Comparison of ENCODE assay signal across 19 cellular contexts in genomic region chrX:9765072-9765736, GRCh38. TPM values are rescaled to one million over a fixed set of nuclear protein-coding genes. Genes with fewer than 3 reads are reported as not detected.
DNase-seq lines count a peak whose midpoint lies in the region; ATAC-seq, FAIRE-seq and TF ChIP-seq lines count a peak whose summit lies in the region.
"Had no signal": no experiment of that assay in that cellular context is flagged by ENCODE, and none has a peak within 500 bp of the region (broad histone marks: within the 10 kb centered on the region; RNA-seq: fewer than 3 reads in every experiment).

No MANE protein-coding gene starts in this region.

- H4K20me1 ChIP-seq in GM12878 (ENCODE audit: control insufficient read depth, insufficient read depth) = no peaks in the 10 kb centered on the region

- H3K27me3 ChIP-seq in GM12878 (replicated peaks in 1 of 2; ENCODE audit: control insufficient read depth in 2 of 2, insufficient read depth in 2 of 2, low read length in 1 of 2) (no peaks in the 10 kb centered on the region; a peak in 1 of 4 replicates), gastroesophageal sphincter (peaks cover 14% of the 10 kb centered on the region), mesendoderm (ENCODE audit: insufficient read depth, low read length, poor library complexity) (no peaks in the 10 kb centered on the region)
- H3K27me3 ChIP-seq: SJSA1, thyroid gland had no signal

- no peak overlapping the region for H4K8ac ChIP-seq in mesendoderm (ENCODE audit: low read depth, low read length)

- WGBS in GM12878 (ENCODE audit: insufficient coverage, insufficient replicate concordance, low lambda C conversion rate, missing lambda C conversion rate) = 43% methylated on average over 64 of the region's 67 CpGs
- 44% methylated on average over 8 of the region's 67 CpGs; no CpG with 5 or more reads in 1 of the 2 donors for WGBS in gastroesophageal sphincter (ENCODE audit: low coverage in 1 of 2), 2 donors
- no CpG with 5 or more reads among the region's 67 CpGs for WGBS in mesendoderm (ENCODE audit: extremely low coverage, insufficient coverage, low lambda C conversion rate)

- H3K4me1 Mint-ChIP-seq in type B pancreatic cell (ENCODE audit: unreplicated experiment) = no peaks in the 10 kb centered on the region

- no peak for TF ChIP-seq POLR2A in GM12878 (IDR thresholded peaks at IDR 0.05; ENCODE audit: low read depth, low read length)
- no peak for TF ChIP-seq POLR2A in gastroesophageal sphincter (IDR thresholded peaks at IDR 0.05)

- H3K4me2 ChIP-seq in GM12878 (ENCODE audit: control insufficient read depth, insufficient read depth) = no peak overlapping the region
- H3K4me2 ChIP-seq in mesendoderm (ENCODE audit: low read length) = peak overlapping the region; percentile 25

- TF ChIP-seq RAD21 in GM12878 (IDR thresholded peaks at IDR 0.05; ENCODE audit: insufficient read depth, low read depth, low read length) = no peak

- SMC1A ChIA-PET in GM12878 (lab: Charles Lee; ENCODE audit: uncharacterized antibody, unreplicated experiment) = no interaction called here

- POLR2A ChIA-PET in GM12878 (lab: Charles Lee) = no interaction called here

- H2BK5ac ChIP-seq in mesendoderm (ENCODE audit: low read length) = no peak overlapping the region

- TF ChIP-seq CTCF in GM12878 (IDR thresholded peaks at IDR 0.05 in 2 of 3, conservative IDR thresholded peaks at IDR 0.05 in 1 of 3; ENCODE audit: control insufficient read depth in 2 of 3, extremely low read depth in 1 of 3, insufficient read depth in 1 of 3, low read depth in 3 of 3, low read length in 3 of 3) = no peak
- TF ChIP-seq CTCF in gastroesophageal sphincter (IDR thresholded peaks at IDR 0.05) = no peak
- TF ChIP-seq CTCF in type B pancreatic cell (conservative IDR thresholded peaks at IDR 0.05) = no peak

- no peaks in the 10 kb centered on the region for H3K9me3 Mint-ChIP-seq in type B pancreatic cell
- H3K9me3 Mint-ChIP-seq: activated T-helper 2 cell treated with anti-CD3 and anti-CD28 coated beads, Interferon-gamma antibody, Interleukin-2, Interleukin-4, amounts not matched to agents 10 μg/mL and 5 μg/mL and 100 μg/mL, durations not matched to agents 14 hours and 24 hours and 36 hours had no signal

- ATAC-seq in GM12878 (peak; percentile 27; the same call in 1 of the 3 replicates), gastroesophageal sphincter (peak; percentile 28), HG03159 (IDR thresholded peaks at IDR 0.05; ENCODE audit: unreplicated experiment) (no peak), GM18511 (IDR thresholded peaks at IDR 0.05; ENCODE audit: unreplicated experiment) (no peak), HG03135 (IDR thresholded peaks at IDR 0.05; ENCODE audit: unreplicated experiment) (no peak)

- TF ChIP-seq EP300 in GM12878 (IDR thresholded peaks at IDR 0.05; ENCODE audit: borderline replicate concordance in 1 of 2, control insufficient read depth in 1 of 2, low read depth in 2 of 2, low read length in 2 of 2) = no peak
- TF ChIP-seq EP300 in gastroesophageal sphincter (IDR thresholded peaks at IDR 0.05) = no peak

- H2BK15ac ChIP-seq in mesendoderm (replicated peaks; ENCODE audit: low read depth) = no peak overlapping the region

- H3K9me3 ChIP-seq in GM12878 (replicated peaks; ENCODE audit: control insufficient read depth, insufficient read depth, low read length) (no peaks in the 10 kb centered on the region; the same call in 2 of the 3 replicates), gastroesophageal sphincter (no peaks in the 10 kb centered on the region)
- H3K9me3 ChIP-seq: left ventricle myocardium inferior, SJSA1, thyroid gland had no signal

- H4K5ac ChIP-seq in mesendoderm (ENCODE audit: low read length) = no peak overlapping the region

- no peak overlapping the region for H2BK120ac ChIP-seq in mesendoderm (ENCODE audit: low read depth, low read length)

- FAIRE-seq in GM12878 (lab: Jason Lieb, UNC) = no peak
- FAIRE-seq: G401.6 had no signal

- H3K4me3 ChIP-seq in GM12878 (no peak overlapping the region), gastroesophageal sphincter (no peak overlapping the region), mesendoderm (ENCODE audit: low read length) (peak overlapping the region; percentile 24)
- H3K4me3 ChIP-seq: left ventricle myocardium inferior, SJSA1, thyroid gland had no signal

- no peak overlapping the region for H3K9ac ChIP-seq in GM12878 (ENCODE audit: control insufficient read depth, insufficient read depth, low read length)
- H3K9ac ChIP-seq in mesendoderm (ENCODE audit: low read length) = peak overlapping the region; percentile 68

- no TSS peak for BruUV-seq in GM12878 (replicated peaks; lab: Mats Ljungman, UMichigan)

- intact Hi-C loops in GM12878 (cut with micrococcal nuclease; ENCODE audit: unreplicated experiment) = no loop called here

- H3K4ac ChIP-seq in mesendoderm (ENCODE audit: low read depth, low read length) = no peak overlapping the region

- H3K56ac ChIP-seq in mesendoderm (ENCODE audit: low read length) = peak overlapping the region; percentile 85

- RAD21 ChIA-PET in GM12878 (lab: Charles Lee; ENCODE audit: unreplicated experiment) = no interaction called here

- H3K4me3 Mint-ChIP-seq in type B pancreatic cell = peak overlapping the region; percentile 44

- H3K36me3 Mint-ChIP-seq in type B pancreatic cell = no peaks in the 10 kb centered on the region

- CTCF ChIA-PET in GM12878 (lab: Yijun Ruan, JAX) = no interaction called here

- H3K79me2 ChIP-seq in GM12878 (ENCODE audit: control insufficient read depth, insufficient read depth, low read length) = no peaks in the 10 kb centered on the region
- H3K79me2 ChIP-seq in mesendoderm (ENCODE audit: control insufficient read depth, insufficient read depth, low read length) = no peaks in the 10 kb centered on the region

- DNase-seq in GM12878 (ENCODE audit: low read depth, low spot score) = no peak
- peak; percentile 42 for DNase-seq in mesendoderm
- DNase-seq in type B pancreatic cell (ENCODE audit: extremely low spot score, unreplicated experiment) = no peak
- DNase-seq: amniotic stem cell, KG1, left ventricle myocardium inferior, NCI-H524 treated with DMSO at 0.1 percent for 48 hours had no signal

- no peak overlapping the region for H2AFZ ChIP-seq in GM12878 (ENCODE audit: control insufficient read depth, low read depth, low read length)

- H3K27ac ChIP-seq in GM12878 (ENCODE audit: control insufficient read depth, insufficient read depth) = no peak overlapping the region
- no peak overlapping the region for H3K27ac ChIP-seq in gastroesophageal sphincter
- H3K27ac ChIP-seq in mesendoderm (ENCODE audit: low read depth, low read length) = no peak overlapping the region
- H3K27ac ChIP-seq: HL-60, left ventricle myocardium inferior, SJSA1, thyroid gland had no signal

- no peaks in the 10 kb centered on the region for H3K79me1 ChIP-seq in mesendoderm (ENCODE audit: low read length)

- H3K23ac ChIP-seq in mesendoderm (ENCODE audit: low read length) = no peak overlapping the region

- H3K36me3 ChIP-seq in GM12878 (ENCODE audit: control insufficient read depth in 2 of 2, insufficient read depth in 2 of 2, low read length in 1 of 2) (no peaks in the 10 kb centered on the region), gastroesophageal sphincter (no peaks in the 10 kb centered on the region), mesendoderm (ENCODE audit: control insufficient read depth, insufficient read depth, low read length) (no peaks in the 10 kb centered on the region)
- H3K36me3 ChIP-seq: left ventricle myocardium inferior, SJSA1, thyroid gland had no signal

- H3K27ac Mint-ChIP-seq in type B pancreatic cell = no peak overlapping the region
- H3K27ac Mint-ChIP-seq: activated T-helper 2 cell treated with anti-CD3 and anti-CD28 coated beads, Interferon-gamma antibody, Interleukin-2, Interleukin-4, amounts not matched to agents 10 μg/mL and 5 μg/mL and 100 μg/mL, durations not matched to agents 14 hours and 24 hours and 36 hours had no signal

- peaks cover 6% of the 10 kb centered on the region for H3K27me3 Mint-ChIP-seq in type B pancreatic cell

- peak overlapping the region; percentile 2 for H3K18ac ChIP-seq in mesendoderm (ENCODE audit: low read length)

- H2AK5ac ChIP-seq in mesendoderm (ENCODE audit: low read length) = no peak overlapping the region

- in situ Hi-C loops in GM12878 (cut with MboI) = no loop called here

- H3K4me1 ChIP-seq in GM12878 (ENCODE audit: control insufficient read depth, insufficient read depth, low read length) = no peaks in the 10 kb centered on the region
- H3K4me1 ChIP-seq in gastroesophageal sphincter = no peaks in the 10 kb centered on the region
- no peaks in the 10 kb centered on the region for H3K4me1 ChIP-seq in mesendoderm (ENCODE audit: control insufficient read depth, low read depth, low read length)
- H3K4me1 ChIP-seq: SJSA1, thyroid gland had no signal

RNA-seq across cellular contexts. Expression of gene GPR143, which starts 0.4 kb away (rescaled TPM):
- total RNA-seq in GM12878 (2013; cell fraction: nucleolus; rRNA removed) = not detected in 2 replicates
- total RNA-seq in GM12878 (2014; rRNA removed) (0.11 and 0.16 TPM in 2 replicates), GM12878 (2014; rRNA removed; fragmentation: Illumina TruSeq; extraction: Trizol) (not detected in 2 replicates), GM12878 (2021) (not detected in 2 replicates), gastroesophageal sphincter (not detected), type B pancreatic cell (ENCODE audit: low replicate concordance) (4.7 TPM in 2 replicates)
- polyA plus RNA-seq in GM12878 (2011; ENCODE audit: low read depth) = not detected
- polyA plus RNA-seq in GM12878 (2011; rRNA removed) (0.14 and 0.19 TPM in 2 replicates), GM12878 (2014; fragmentation: Illumina TruSeq; extraction: Trizol) (not detected in 2 replicates), GM12878 (2014; fragmentation: Nextera tagmentation; extraction: Ambion mirVana) (under 1 TPM; 0.05 to 0.31 TPM), GM12878 (2014; rRNA removed) (0.15 and 0.36 TPM in 2 replicates), GM12878 (2016; fragmentation: Nextera tagmentation; extraction: Ambion mirVana) (not detected)
- 0.07 and 0.10 TPM in 2 replicates for polyA plus RNA-seq in GM12878 (2011; cell fraction: cytosol; rRNA removed)
- 0.10 and 0.20 TPM in 2 replicates for polyA plus RNA-seq in GM12878 (2011; cell fraction: nucleus; rRNA removed)
- polyA plus RNA-seq in GM12878 (2012) = not detected in 2 replicates
- polyA minus RNA-seq in GM12878 (2011; rRNA and poly(A)+ RNA removed) = not detected in 2 replicates
- not detected in 2 replicates for polyA minus RNA-seq in GM12878 (2011; cell fraction: cytosol; rRNA and poly(A)+ RNA removed)
- not detected in 2 replicates for polyA minus RNA-seq in GM12878 (2011; cell fraction: nucleus; rRNA and poly(A)+ RNA removed)
- 10.0 TPM for polyA plus RNA-seq in mesendoderm (2013, experiment 1 of 2)
- polyA plus RNA-seq in mesendoderm (2013, experiment 2 of 2) = 9.4 TPM
- total RNA-seq: activated T-helper 2 cell treated with anti-CD3 and anti-CD28 coated beads, Interferon-gamma antibody, Interleukin-2, Interleukin-4, amounts not matched to agents 10 μg/mL and 5 μg/mL and 100 μg/mL, durations not matched to agents 14 hours and 24 hours and 36 hours; chondrocyte; left ventricle myocardium inferior; myocyte; SJSA1; T-helper 2 cell treated with Interferon-gamma antibody and Interleukin-4, amounts not matched to agents 100 ng/mL and 5 ng/mL, for 36 hours had no signal

RNA-seq across cellular contexts. Expression of gene SHROOM2, which starts 21.0 kb away (rescaled TPM):
- not detected in 2 replicates for total RNA-seq in GM12878 (2013; cell fraction: nucleolus; rRNA removed)
- 0.05 and 0.06 TPM in 2 replicates for total RNA-seq in GM12878 (2014; rRNA removed)
- total RNA-seq in GM12878 (2014; rRNA removed; fragmentation: Illumina TruSeq; extraction: Trizol) = under 0.01 and 0.05 TPM in 2 replicates
- total RNA-seq in GM12878 (2021) = 0.15 and 0.27 TPM in 2 replicates
- polyA plus RNA-seq in GM12878 (2011; ENCODE audit: low read depth) = not detected
- 0.03 and 0.07 TPM in 2 replicates for polyA plus RNA-seq in GM12878 (2011; rRNA removed)
- 0.03 and 0.10 TPM in 2 replicates for polyA plus RNA-seq in GM12878 (2011; cell fraction: cytosol; rRNA removed)
- polyA plus RNA-seq in GM12878 (2011; cell fraction: nucleus; rRNA removed) = 0.03 and 0.07 TPM in 2 replicates
- polyA plus RNA-seq in GM12878 (2012) = 0.04 TPM in 1 of 2 replicates, not detected in the other
- polyA plus RNA-seq in GM12878 (2014; fragmentation: Illumina TruSeq; extraction: Trizol) = 0.12 and 0.24 TPM in 2 replicates
- not detected for polyA plus RNA-seq in GM12878 (2014; fragmentation: Nextera tagmentation; extraction: Ambion mirVana)
- polyA plus RNA-seq in GM12878 (2014; rRNA removed) = 0.08 and 0.09 TPM in 2 replicates
- under 1 TPM; 0.09 to 0.12 TPM for polyA plus RNA-seq in GM12878 (2016; fragmentation: Nextera tagmentation; extraction: Ambion mirVana)
- polyA minus RNA-seq in GM12878 (2011; rRNA and poly(A)+ RNA removed) = 0.07 and 0.10 TPM in 2 replicates
- not detected in 2 replicates for polyA minus RNA-seq in GM12878 (2011; cell fraction: cytosol; rRNA and poly(A)+ RNA removed)
- polyA minus RNA-seq in GM12878 (2011; cell fraction: nucleus; rRNA and poly(A)+ RNA removed) = 0.19 TPM in 1 of 2 replicates, not detected in the other
- 1 to 10 TPM in 3 of 4 donors, under 1 TPM in 1; 0.67 to 2.3 (median 1.6) TPM for total RNA-seq in gastroesophageal sphincter
- 6.0 TPM for polyA plus RNA-seq in mesendoderm (2013, experiment 1 of 2)
- 5.9 TPM for polyA plus RNA-seq in mesendoderm (2013, experiment 2 of 2)
- 8.4 and 16.2 TPM in 2 replicates for total RNA-seq in type B pancreatic cell (ENCODE audit: low replicate concordance)
- total RNA-seq: activated T-helper 2 cell treated with anti-CD3 and anti-CD28 coated beads, Interferon-gamma antibody, Interleukin-2, Interleukin-4, amounts not matched to agents 10 μg/mL and 5 μg/mL and 100 μg/mL, durations not matched to agents 14 hours and 24 hours and 36 hours; T-helper 2 cell treated with Interferon-gamma antibody and Interleukin-4, amounts not matched to agents 100 ng/mL and 5 ng/mL, for 36 hours had no signal

Comparison
In these comparisons a context has a peak if more than half of its experiments do, and no peak if none do; other contexts are left out.
1. ATAC-seq: peak in GM12878 (single experiment) and gastroesophageal sphincter (single experiment); none in HG03159 (single experiment), GM18511 (single experiment) and HG03135 (single experiment).